In genomic region chrX:78139160-78140123, GRCh38 we compare ENCODE assay signal across 1 cellular context.
TF ChIP-seq lines count a peak whose summit lies in the region.

TAF9B (minus strand) TSS chrX:78139650; CDS start chrX:78139611, 39 bp downstream.

TF ChIP-seq in GM12878, 131 proteins besides CTCF, POLR2A, EP300 and RAD21 (continued from another document):
- TF ChIP-seq LARP7 (IDR thresholded peaks at IDR 0.05) (0 out of 2 replicates have a peak, but pooled peaks have one; percentile 49), CUX1 (IDR thresholded peaks at IDR 0.05; ENCODE audit: insufficient replicate concordance, low read depth, low read length) (no peak), SKIL (IDR thresholded peaks at IDR 0.05; ENCODE audit: low read depth, poor library complexity, severe bottlenecking) (no peak), MYC (IDR thresholded peaks at IDR 0.05; ENCODE audit: insufficient read depth, insufficient read length, insufficient replicate concordance, low read length, severe bottlenecking) (no peak), E2F4 (IDR thresholded peaks at IDR 0.05; ENCODE audit: low read depth, low read length) (0 out of 2 replicates have a peak, but pooled peaks have one; percentile 44), FOS (IDR thresholded peaks at IDR 0.05; ENCODE audit: borderline replicate concordance, extremely low read depth, insufficient read length) (no peak), ATF3 (IDR thresholded peaks at IDR 0.05; ENCODE audit: borderline replicate concordance, extremely low read depth, low read depth, low read length) (no peak), SMARCA5 (IDR thresholded peaks at IDR 0.05) (no peak), BACH1 (IDR thresholded peaks at IDR 0.05; ENCODE audit: borderline replicate concordance) (peak; percentile 79), SIX5 (IDR thresholded peaks at IDR 0.05; ENCODE audit: low read depth, low read length, severe bottlenecking) (no peak), BMI1 (IDR thresholded peaks at IDR 0.05; ENCODE audit: borderline replicate concordance) (no peak), IRF5 (IDR thresholded peaks at IDR 0.05; ENCODE audit: borderline replicate concordance) (no peak), ATF7 (IDR thresholded peaks at IDR 0.05; ENCODE audit: low read depth) (no peak), SMAD5 (IDR thresholded peaks at IDR 0.05; ENCODE audit: low read depth) (0 out of 2 replicates have a peak, but pooled peaks have one; percentile 25), BCL3 (IDR thresholded peaks at IDR 0.05; ENCODE audit: borderline replicate concordance, insufficient read depth, low read depth, low read length, poor library complexity, severe bottlenecking) (peak; percentile 38), MAX (IDR thresholded peaks at IDR 0.05; ENCODE audit: low read depth, low read length) (0 out of 2 replicates have a peak, but pooled peaks have one; percentile 31), PBX3 (IDR thresholded peaks at IDR 0.05; ENCODE audit: insufficient replicate concordance, low read depth, low read length) (peak; percentile 1), ELK1 (IDR thresholded peaks at IDR 0.05; ENCODE audit: low read depth, low read length) (no peak), EGR1 (IDR thresholded peaks at IDR 0.05; ENCODE audit: borderline replicate concordance in 1 of 2, low read depth in 2 of 2, low read length in 2 of 2) (0 out of 3 replicates have a peak, but pooled peaks of 1 of the 2 experiments have one; percentile 9), ZZZ3 (IDR thresholded peaks at IDR 0.05; ENCODE audit: control insufficient read depth, insufficient read length, low read depth) (no peak), CHD4 (IDR thresholded peaks at IDR 0.05) (no peak), NRF1 (conservative IDR thresholded peaks at IDR 0.05; ENCODE audit: low read depth, low read length) (no peak), IKZF1 (conservative IDR thresholded peaks at IDR 0.05) (0 out of 2 replicates have a peak, but pooled peaks have one; percentile 30), RCOR1 (conservative IDR thresholded peaks at IDR 0.05; ENCODE audit: low read depth, low read length) (no peak), MYB (IDR thresholded peaks at IDR 0.05; ENCODE audit: borderline replicate concordance, low read depth, low read length) (no peak), POU2F2 (IDR thresholded peaks at IDR 0.05; ENCODE audit: borderline replicate concordance, low read depth, low read length) (peak; percentile 31; the same call in 1 of the 3 replicates), SMC3 (IDR thresholded peaks at IDR 0.05; ENCODE audit: borderline replicate concordance, low read length) (no peak), RB1 (IDR thresholded peaks at IDR 0.05; ENCODE audit: borderline replicate concordance) (no peak), EZH2 (IDR thresholded peaks at IDR 0.05; ENCODE audit: borderline replicate concordance, control insufficient read depth, low read depth, low read length) (no peak), DPF2 (IDR thresholded peaks at IDR 0.05) (0 out of 2 replicates have a peak, but pooled peaks have one; percentile 20), CHD2 (IDR thresholded peaks at IDR 0.05; ENCODE audit: borderline replicate concordance, low read depth, low read length) (peak; percentile 84), HDAC2 (IDR thresholded peaks at IDR 0.05) (no peak)
